ENCODE assay signal across 12 cellular contexts in the genomic region with DNA sequence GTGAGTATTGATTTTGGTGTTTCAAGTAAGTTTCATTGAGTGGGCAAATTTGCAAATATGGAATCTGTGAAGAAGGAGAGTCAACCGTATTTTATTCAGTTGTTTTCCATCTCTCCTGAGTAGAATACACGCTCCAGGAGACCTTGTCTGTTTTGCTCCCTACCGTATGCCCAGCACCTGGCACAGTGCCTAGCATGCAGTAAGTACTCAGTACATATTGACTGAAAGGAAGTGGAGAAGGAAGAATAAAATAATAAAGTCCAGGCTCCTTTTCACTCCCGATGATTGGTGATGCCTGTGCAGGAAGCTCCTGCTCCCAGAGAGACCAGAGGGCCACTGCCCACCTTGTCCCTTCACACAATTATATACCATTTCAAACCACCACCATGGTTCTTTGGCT. TPM values are rescaled to one million over a fixed set of nuclear protein-coding genes. Genes with fewer than 3 reads are reported as not detected.
DNase-seq lines count a peak whose midpoint lies in the region; ATAC-seq and TF ChIP-seq lines count a peak whose summit lies in the region.
"Had no signal": no experiment of that assay in that cellular context is flagged by ENCODE, and none has a peak within 500 bp of the region (broad histone marks: within the 10 kb centered on the region; RNA-seq: fewer than 3 reads in every experiment).

No MANE protein-coding gene starts in this region.

- no peaks in the 10 kb centered on the region for H3K36me3 Mint-ChIP-seq in activated naive CD4-positive, alpha-beta T cell treated with anti-CD3 and anti-CD28 coated beads for 36 hours (ENCODE audit: low read depth)

- intact Hi-C loops in dorsolateral prefrontal cortex (cut with DNase I) = loop anchor here in 1 of 2 donors (5.0 kb wide), 2 partner anchors 32 to 53 kb away; no protein-coding TSS in a partner anchor
- intact Hi-C loops in activated naive CD4-positive, alpha-beta T cell treated with anti-CD3 and anti-CD28 coated beads for 36 hours (cut with micrococcal nuclease) = loop anchor here (5.0 kb wide), 1 partner anchor 37 kb away; no protein-coding TSS in a partner anchor

- peaks cover 24% of the 10 kb centered on the region for H3K4me1 Mint-ChIP-seq in activated naive CD4-positive, alpha-beta T cell treated with anti-CD3 and anti-CD28 coated beads for 36 hours (ENCODE audit: low read depth)

- H3K4me3 ChIP-seq in dorsolateral prefrontal cortex (no peak overlapping the region), tibial nerve (no peak overlapping the region)
- H3K4me3 ChIP-seq: ascending aorta, skin epidermis had no signal

- DNase-seq in NCI-H146 (lab: John Stamatoyannopoulos, UW) = peak; percentile 14
- no peak for DNase-seq in NCI-H146 treated with DMSO at 0.1 percent for 48 hours (lab: John Stamatoyannopoulos, UW; ENCODE audit: unreplicated experiment)
- peak; percentile 96 for DNase-seq in NCI-H510A treated with DMSO at 0.1 percent for 48 hours (lab: John Stamatoyannopoulos, UW)
- peak in 1 of 10 donors; percentile 33 for DNase-seq in dorsolateral prefrontal cortex
- no peak for DNase-seq in tibial nerve (ENCODE audit: low spot score in 2 of 2)
- DNase-seq in A172 (ENCODE audit: low spot score) = no peak
- no peak for DNase-seq in activated naive CD4-positive, alpha-beta T cell treated with anti-CD3 and anti-CD28 coated beads for 36 hours
- DNase-seq: T1000 had no signal

- H3K4me1 ChIP-seq in tibial nerve = peaks cover 0 to 29% (median 2%) of the 10 kb centered on the region in 4 donors
- H3K4me1 ChIP-seq: ascending aorta had no signal

- H3K27me3 ChIP-seq in dorsolateral prefrontal cortex = no peaks in the 10 kb centered on the region
- peaks cover 0 to 10% of the 10 kb centered on the region in 2 donors for H3K27me3 ChIP-seq in tibial nerve
- H3K27me3 ChIP-seq: ascending aorta had no signal

- H3K36me3 ChIP-seq in tibial nerve = no peaks in the 10 kb centered on the region
- H3K36me3 ChIP-seq: ascending aorta had no signal

- no peak for TF ChIP-seq POLR2A in tibial nerve (IDR thresholded peaks at IDR 0.05)

- TF ChIP-seq CTCF in dorsolateral prefrontal cortex (IDR thresholded peaks at IDR 0.05 in 54 of 56, conservative IDR thresholded peaks at IDR 0.05 in 2 of 56; ENCODE audit: low read depth in 1 of 56, partially characterized antibody in 56 of 56) = no peak
- no peak for TF ChIP-seq CTCF in tibial nerve (IDR thresholded peaks at IDR 0.05)

- ATAC-seq in GM19395 (IDR thresholded peaks at IDR 0.05; ENCODE audit: unreplicated experiment) = no peak

- no peak for TF ChIP-seq EP300 in tibial nerve (IDR thresholded peaks at IDR 0.05)

- no peak overlapping the region for H3K4me3 Mint-ChIP-seq in activated naive CD4-positive, alpha-beta T cell treated with anti-CD3 and anti-CD28 coated beads for 36 hours
- H3K4me3 Mint-ChIP-seq: nephron had no signal

- H3K27ac Mint-ChIP-seq in activated naive CD4-positive, alpha-beta T cell treated with anti-CD3 and anti-CD28 coated beads for 36 hours = no peak overlapping the region
- H3K27ac Mint-ChIP-seq: nephron had no signal

- no peaks in the 10 kb centered on the region for H3K27me3 Mint-ChIP-seq in activated naive CD4-positive, alpha-beta T cell treated with anti-CD3 and anti-CD28 coated beads for 36 hours (ENCODE audit: low read depth)

- CTCF ChIA-PET in activated naive CD4-positive, alpha-beta T cell treated with anti-CD3 and anti-CD28 coated beads for 36 hours (lab: Charles Lee) = interaction anchor here (0.6 kb wide), 1 partner anchor 160 kb away, joined by 3 read pairs; no protein-coding TSS in a partner anchor

- H3K27ac ChIP-seq in dorsolateral prefrontal cortex (peak overlapping the region; percentile 77 to 100 (median 97)), tibial nerve (peak overlapping the region in 3 of 4 donors; percentile 8 to 73 (median 38))
- H3K27ac ChIP-seq: ascending aorta had no signal

- no peaks in the 10 kb centered on the region for H3K9me3 Mint-ChIP-seq in activated naive CD4-positive, alpha-beta T cell treated with anti-CD3 and anti-CD28 coated beads for 36 hours
- H3K9me3 Mint-ChIP-seq: nephron had no signal

- no peaks in the 10 kb centered on the region for H3K9me3 ChIP-seq in tibial nerve
- H3K9me3 ChIP-seq: ascending aorta had no signal

- 49 to 67% methylated on average over 4 of the region's 4 CpGs for WGBS in tibial nerve, 2 donors

RNA-seq across cellular contexts. Expression of gene NEK2, which starts 59.4 kb away (rescaled TPM):
- total RNA-seq in dorsolateral prefrontal cortex (1 to 10 TPM in 36 of 120 experiments, under 1 TPM in 60, not detected in 24; 0.21 to 3.0 (median 0.82) TPM), tibial nerve (1 to 10 TPM in 2 of 4 donors, not detected in 2; 1.8 to 2.0 TPM)
- 83.8 and 88.5 TPM in 2 replicates for total RNA-seq in A172 (2014; rRNA removed; shearing (Covaris generic))
- 10 to 100 TPM; 60.8 to 62.3 TPM for total RNA-seq in activated naive CD4-positive, alpha-beta T cell treated with anti-CD3 and anti-CD28 coated beads for 36 hours
- total RNA-seq: ascending aorta had no signal

Comparison
In these comparisons a context has a peak if more than half of its experiments do, and no peak if none do; other contexts are left out.
1. DNase-seq: peak in NCI-H146 (single experiment) and NCI-H510A treated with DMSO at 0.1 percent for 48 hours (single experiment); none in NCI-H146 treated with DMSO at 0.1 percent for 48 hours (single experiment), tibial nerve (0 of 2), A172 (single experiment) and activated naive CD4-positive, alpha-beta T cell treated with anti-CD3 and anti-CD28 coated beads for 36 hours (single experiment).
2. RNA of gene NEK2, which starts 59.4 kb away (total RNA-seq): 83.8 to 88.5 TPM in A172 and 60.8 to 62.3 TPM in activated naive CD4-positive, alpha-beta T cell treated with anti-CD3 and anti-CD28 coated beads for 36 hours; 1.8 to 2.0 TPM in tibial nerve and 0.21 to 3.0 TPM in dorsolateral prefrontal cortex; every median in the first group is over 10 times any median in the second.